25 cellular contexts compared by ENCODE assay signal in the genomic region with DNA sequence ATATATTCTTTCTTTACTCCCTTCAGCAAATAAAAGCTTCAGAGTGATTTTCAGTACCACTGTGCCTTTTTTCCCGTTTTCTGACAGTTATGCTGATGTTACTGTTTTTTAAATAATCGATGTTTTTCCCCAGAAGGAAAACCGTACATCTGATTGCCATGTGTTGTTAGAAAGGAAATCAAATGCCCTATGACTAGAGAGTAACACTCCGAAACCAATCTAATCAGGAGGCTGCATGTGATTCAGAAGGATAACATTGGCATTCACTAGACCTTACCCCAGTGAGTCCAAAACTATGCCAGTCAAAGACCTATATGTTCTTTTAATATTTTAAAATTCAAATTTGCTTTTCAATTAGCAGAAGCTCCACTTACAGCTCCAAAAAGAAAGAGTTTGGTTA.
"Had no signal": no experiment of that assay in that cellular context is flagged by ENCODE, and none has a peak within 500 bp of the region (broad histone marks: within the 10 kb centered on the region; RNA-seq: fewer than 3 reads in every experiment).

No MANE protein-coding gene starts in this region.

- DNase-seq: colonic mucosa; cortex of kidney; effector CD8-positive, alpha-beta T cell; effector memory CD8-positive, alpha-beta T cell; endodermal cell; erythroblast; esophagus squamous epithelium; foreskin keratinocyte; gastrocnemius medialis; glutamatergic neuron; head of caudate nucleus; heart right ventricle; hippocampal formation; left cardiac atrium; left ventricle myocardium superior; lower lobe of right lung; mesenchymal stem cell; mucosa of descending colon; naive B cell had no signal

- H3K36me3 ChIP-seq: colonic mucosa, esophagus squamous epithelium, gastrocnemius medialis, heart right ventricle, left lung, lower lobe of right lung had no signal

- FAIRE-seq: endometrium, islet of Langerhans, keratinocyte had no signal

- H3K27ac ChIP-seq: colonic mucosa, epithelial cell of prostate, esophagus squamous epithelium, foreskin keratinocyte, gastrocnemius medialis, heart right ventricle, left lung, lower lobe of right lung had no signal

- H3K27me3 ChIP-seq: colonic mucosa, esophagus squamous epithelium, foreskin keratinocyte, gastrocnemius medialis, heart right ventricle, left lung had no signal

- ATAC-seq: effector memory CD8-positive, alpha-beta T cell; esophagus mucosa; foreskin keratinocyte; gastrocnemius medialis; heart right ventricle; left cardiac atrium; left lung; left ventricle myocardium superior; lower lobe of right lung; mucosa of descending colon had no signal

- H3K4me3 ChIP-seq: colonic mucosa, esophagus squamous epithelium, gastrocnemius medialis, heart right ventricle, left lung, lower lobe of right lung, mucosa of descending colon had no signal

- H3K9me3 ChIP-seq: colonic mucosa, esophagus squamous epithelium, gastrocnemius medialis, left lung, lower lobe of right lung, mucosa of descending colon had no signal

- H3K4me1 ChIP-seq: colonic mucosa, foreskin keratinocyte, gastrocnemius medialis, heart right ventricle, left lung, lower lobe of right lung had no signal
